ENCODE assay signal across 8 cellular contexts in genomic region chr17:47316316-47316715, GRCh38. TPM values are rescaled to one million over a fixed set of nuclear protein-coding genes. Genes with fewer than 3 reads are reported as not detected.
A peak's percentile ranks its signal among the peaks of the same experiment; 100 is the strongest.
DNase-seq lines count a peak whose midpoint lies in the region; ATAC-seq, FAIRE-seq and TF ChIP-seq lines count a peak whose summit lies in the region.

No MANE protein-coding gene starts in this region.

- H3K4me3 ChIP-seq in A549 (no peak overlapping the region), muscle layer of duodenum (ENCODE audit: low read depth in 1 of 2, low read length in 2 of 2) (no peak overlapping the region), endodermal cell (ENCODE audit: low read length) (no peak overlapping the region)

- no peak overlapping the region for H3K4me3 Mint-ChIP-seq in endodermal cell
- no peak overlapping the region for H3K4me3 Mint-ChIP-seq in activated naive CD4-positive, alpha-beta T cell treated with anti-CD3 and anti-CD28 coated beads, Interleukin-2, amount 10 ng/mL, durations not matched to agents 7 days and 5 days

- WGBS in A549 (ENCODE audit: missing lambda C conversion rate) = 19% methylated on average over 3 of the region's 3 CpGs
- WGBS in endodermal cell (ENCODE audit: insufficient coverage in 1 of 2, insufficient read length in 1 of 2), 2 experiments = 54 to 60% methylated on average over 1 to 3 of the region's 3 CpGs

- no peak overlapping the region for H3K27ac Mint-ChIP-seq in endodermal cell
- no peak overlapping the region for H3K27ac Mint-ChIP-seq in activated naive CD4-positive, alpha-beta T cell treated with anti-CD3 and anti-CD28 coated beads, Interleukin-2, amount 10 ng/mL, durations not matched to agents 7 days and 5 days

- peaks cover 4% of the 10 kb centered on the region for H3K27me3 Mint-ChIP-seq in endodermal cell (ENCODE audit: insufficient read depth)
- peaks cover 23% of the 10 kb centered on the region for H3K27me3 Mint-ChIP-seq in activated naive CD4-positive, alpha-beta T cell treated with anti-CD3 and anti-CD28 coated beads, Interleukin-2, amount 10 ng/mL, durations not matched to agents 7 days and 5 days

- no peaks in the 10 kb centered on the region for H3K36me3 Mint-ChIP-seq in endodermal cell (ENCODE audit: low read depth)
- no peaks in the 10 kb centered on the region for H3K36me3 Mint-ChIP-seq in activated naive CD4-positive, alpha-beta T cell treated with anti-CD3 and anti-CD28 coated beads, Interleukin-2, amount 10 ng/mL, durations not matched to agents 7 days and 5 days

- TF ChIP-seq CTCF in A549 (IDR thresholded peaks at IDR 0.05) = no peak
- no peak for TF ChIP-seq CTCF in endodermal cell (conservative IDR thresholded peaks at IDR 0.05)

- POLR2A ChIA-PET in A549 (lab: Yijun Ruan, JAX) = no interaction called here

- H3K4me1 ChIP-seq in A549 (peaks cover 16% of the 10 kb centered on the region), muscle layer of duodenum (ENCODE audit: control insufficient read depth in 1 of 2, insufficient read depth in 2 of 2, low read length in 2 of 2) (peaks cover 0 to 9% of the 10 kb centered on the region in 2 donors), endodermal cell (ENCODE audit: control insufficient read depth, insufficient read depth, low read length) (peaks cover 3% of the 10 kb centered on the region)

- CTCF ChIA-PET in A549 (lab: Yijun Ruan, JAX) = interaction anchor here (0.9 to 11.6 kb wide), 25 partner anchors 10 to 374 kb away, joined by 3 to 204 read pairs (median 8); partner anchors contain the start of gene ITGB3
- CTCF ChIA-PET in activated naive CD4-positive, alpha-beta T cell treated with anti-CD3 and anti-CD28 coated beads, Interleukin-2, amount 10 ng/mL, durations not matched to agents 7 days and 5 days (lab: Charles Lee) = interaction anchor here (1.1 to 4.2 kb wide), 6 partner anchors 54 to 374 kb away, joined by 3 to 47 read pairs (median 5); partner anchors contain the start of gene CDC27

- no peak for FAIRE-seq in A549 (lab: Jason Lieb, UNC)

- H3K9ac ChIP-seq in endodermal cell (ENCODE audit: extremely low read depth, low read length, poor library complexity, severe bottlenecking) = no peak overlapping the region

- DNase-seq in A549 (ENCODE audit: low read depth in 1 of 2, low spot score in 1 of 2) (no peak), fibroblast of gingiva (ENCODE audit: low read depth) (peak; percentile 69), endodermal cell (no peak), DMS53 (lab: John Stamatoyannopoulos, UW) (no peak)
- DNase-seq in activated naive CD4-positive, alpha-beta T cell treated with anti-CD3 and anti-CD28 coated beads, Interleukin-2, amount 10 ng/mL, durations not matched to agents 7 days and 5 days = no peak

- H3K4me1 Mint-ChIP-seq in endodermal cell = peaks cover 13% of the 10 kb centered on the region
- no peaks in the 10 kb centered on the region for H3K4me1 Mint-ChIP-seq in activated naive CD4-positive, alpha-beta T cell treated with anti-CD3 and anti-CD28 coated beads, Interleukin-2, amount 10 ng/mL, durations not matched to agents 7 days and 5 days

- no peak for ATAC-seq in A549
- peak; percentile 59 for ATAC-seq in SK-N-SH treated with all-trans-retinoic acid at 6 μM for 48 hours
- no peak for ATAC-seq in HG02840 (IDR thresholded peaks at IDR 0.05; ENCODE audit: low FRiP score, unreplicated experiment)

- H3K27me3 ChIP-seq in muscle layer of duodenum (ENCODE audit: low read depth, low read length) = no peaks in the 10 kb centered on the region
- no peaks in the 10 kb centered on the region for H3K27me3 ChIP-seq in endodermal cell (ENCODE audit: control insufficient read depth, insufficient read depth, low read length, poor library complexity, severe bottlenecking)

- TF ChIP-seq RAD21 in A549 (conservative IDR thresholded peaks at IDR 0.05 in 1 of 2, IDR thresholded peaks at IDR 0.05 in 1 of 2) = no peak

- H3K9me3 ChIP-seq in A549 (peaks cover 22% of the 10 kb centered on the region), muscle layer of duodenum (ENCODE audit: control insufficient read depth in 1 of 2, low read length in 2 of 2) (peaks cover 0 to 4% of the 10 kb centered on the region in 2 donors), endodermal cell (ENCODE audit: control insufficient read depth, low read length) (peaks cover 9% of the 10 kb centered on the region)

- H3K9me3 Mint-ChIP-seq in endodermal cell = peaks cover 7% of the 10 kb centered on the region
- H3K9me3 Mint-ChIP-seq in activated naive CD4-positive, alpha-beta T cell treated with anti-CD3 and anti-CD28 coated beads, Interleukin-2, amount 10 ng/mL, durations not matched to agents 7 days and 5 days = no peaks in the 10 kb centered on the region

- TF ChIP-seq EP300 in A549 (IDR thresholded peaks at IDR 0.05) = no peak

- H3K4me2 ChIP-seq in A549 = peak overlapping the region; percentile 35

- H3K27ac ChIP-seq in A549 (no peak overlapping the region), muscle layer of duodenum (ENCODE audit: low read length) (peak overlapping the region; percentile 85), endodermal cell (ENCODE audit: low read depth, low read length) (no peak overlapping the region)

- H3K36me3 ChIP-seq in muscle layer of duodenum (ENCODE audit: control insufficient read depth in 1 of 2, insufficient read depth in 2 of 2, low read length in 2 of 2) (no peaks in the 10 kb centered on the region), endodermal cell (ENCODE audit: control insufficient read depth, insufficient read depth, low read length) (no peaks in the 10 kb centered on the region)

- TF ChIP-seq POLR2A in A549 (IDR thresholded peaks at IDR 0.05; ENCODE audit: low read length) = no peak

TF ChIP-seq in A549, 52 proteins besides CTCF, POLR2A, EP300 and RAD21:
- TF ChIP-seq MAX (IDR thresholded peaks at IDR 0.05) (no peak), FOSL2 (IDR thresholded peaks at IDR 0.05) (no peak), FOSL2 (CRISPR knock-in tag; IDR thresholded peaks at IDR 0.05) (peak; percentile 37), SMC3 (IDR thresholded peaks at IDR 0.05) (no peak), TP53 (CRISPR knock-in tag; IDR thresholded peaks at IDR 0.05) (no peak)
TF ChIP-seq in A549: peak in this region for 1.

TF ChIP-seq in SK-N-SH treated with all-trans-retinoic acid at 6 μM for 48 hours, 23 proteins besides CTCF, POLR2A, EP300 and RAD21:
- peak; percentile 34; the same call in 1 of the 2 replicates for TF ChIP-seq ZC3H10 (CRISPR knock-in tag; IDR thresholded peaks at IDR 0.05)
- no peak for TF ChIP-seq OSR1 (CRISPR knock-in tag; IDR thresholded peaks at IDR 0.05)
- no peak for TF ChIP-seq CSDC2 (CRISPR knock-in tag; IDR thresholded peaks at IDR 0.05)
- TF ChIP-seq ARNTL (CRISPR knock-in tag; IDR thresholded peaks at IDR 0.05; ENCODE audit: borderline replicate concordance, low read depth) = no peak
- no peak for TF ChIP-seq GLIS3 (CRISPR knock-in tag; IDR thresholded peaks at IDR 0.05)
- no peak for TF ChIP-seq ZFP30 (CRISPR knock-in tag; IDR thresholded peaks at IDR 0.05)

RNA-seq across cellular contexts. Expression of gene EFCAB13, which starts 7.4 kb away (rescaled TPM):
- polyA plus RNA-seq in A549 (2011; rRNA removed) (4.1 and 6.0 TPM in 2 replicates), A549 (2017; fragmentation: RNase III; extraction: RNeasy Plus Mini Kit Qiagen cat#74134 plus additional on column Dnase treatment) (2.9 to 4.2 TPM (median 3.2 TPM) in 3 replicates)
- 0.79 and 1.2 TPM in 2 replicates for polyA plus RNA-seq in A549 (2012; cell fraction: cytosol; rRNA removed)
- 0.36 and 0.73 TPM in 2 replicates for polyA plus RNA-seq in A549 (2012; cell fraction: nucleus; rRNA removed)
- polyA minus RNA-seq in A549 (2011; rRNA and poly(A)+ RNA removed) = 0.74 and 2.2 TPM in 2 replicates
- 1 to 10 TPM; 4.3 to 8.9 TPM for total RNA-seq in endodermal cell
- 0.89 TPM for polyA plus RNA-seq in endodermal cell (2013, experiment 1 of 2)
- 0.99 TPM for polyA plus RNA-seq in endodermal cell (2013, experiment 2 of 2)
